ENCODE assay signal across 10 cellular contexts in genomic region chr1:30525980-30526651, GRCh38.
DNase-seq lines count a peak whose midpoint lies in the region; ATAC-seq, FAIRE-seq and TF ChIP-seq lines count a peak whose summit lies in the region.
"Had no signal": no experiment of that assay in that cellular context is flagged by ENCODE, and none has a peak within 500 bp of the region (broad histone marks: within the 10 kb centered on the region; RNA-seq: fewer than 3 reads in every experiment).

No MANE protein-coding gene starts in this region.

- ATAC-seq in A549 (peak; percentile 68 to 83; a peak in 4 of 6 replicates), HG02852 (IDR thresholded peaks at IDR 0.05; ENCODE audit: unreplicated experiment) (no peak), T-helper 17 cell (no peak), HG02840 (IDR thresholded peaks at IDR 0.05; ENCODE audit: low FRiP score, unreplicated experiment) (no peak)
- ATAC-seq: effector memory CD8-positive, alpha-beta T cell had no signal

- no peaks in the 10 kb centered on the region for H3K9me3 ChIP-seq in A549
- H3K9me3 ChIP-seq in mammary epithelial cell (replicated peaks; ENCODE audit: insufficient read depth, low read length), result no peaks in the 10 kb centered on the region
- H3K9me3 ChIP-seq in T-helper 17 cell (ENCODE audit: control insufficient read depth, low read length, poor library complexity, severe bottlenecking), result no peaks in the 10 kb centered on the region

- no peak overlapping the region for H3K4me3 Mint-ChIP-seq in T-helper 17 cell
- H3K4me3 Mint-ChIP-seq: CD4-positive, CD25-positive, alpha-beta regulatory T cell; effector memory CD8-positive, alpha-beta T cell had no signal

- H3K9ac ChIP-seq in mammary epithelial cell (ENCODE audit: insufficient read depth, low read length), result no peak overlapping the region

- dilution Hi-C loops in mammary epithelial cell (cut with HindIII; ENCODE audit: low sequenced_read_pairs), result no loop called here

- TF ChIP-seq RAD21 in A549 (conservative IDR thresholded peaks at IDR 0.05 in 1 of 2, IDR thresholded peaks at IDR 0.05 in 1 of 2), result no peak

- H4K20me1 ChIP-seq in mammary epithelial cell (ENCODE audit: insufficient read depth, low read length), result no peaks in the 10 kb centered on the region

- H2AFZ ChIP-seq in mammary epithelial cell (ENCODE audit: low read depth, low read length), result no peak overlapping the region

- POLR2A ChIA-PET in A549 (lab: Yijun Ruan, JAX), result no interaction called here

- in situ Hi-C loops in mammary epithelial cell (cut with MboI; ENCODE audit: low sequenced_read_pairs in 2 of 2), result no loop called here

- no peak for TF ChIP-seq CTCF in A549 (IDR thresholded peaks at IDR 0.05)
- TF ChIP-seq CTCF in mammary epithelial cell (conservative IDR thresholded peaks at IDR 0.05 in 1 of 2, IDR thresholded peaks at IDR 0.05 in 1 of 2; ENCODE audit: extremely low read depth in 1 of 2, insufficient read depth in 1 of 2, low read depth in 1 of 2, low read length in 2 of 2), result no peak

- H3K4me1 ChIP-seq in A549 (peaks cover 17% of the 10 kb centered on the region; the same call in 2 of the 3 replicates), mammary epithelial cell (ENCODE audit: insufficient read depth, low read length) (peaks cover 23% of the 10 kb centered on the region)

- H3K27ac Mint-ChIP-seq in T-helper 17 cell, result no peak overlapping the region
- H3K27ac Mint-ChIP-seq: effector memory CD8-positive, alpha-beta T cell had no signal

- no peak for TF ChIP-seq EP300 in A549 (IDR thresholded peaks at IDR 0.05)

- no peaks in the 10 kb centered on the region for H3K36me3 ChIP-seq in mammary epithelial cell (ENCODE audit: insufficient read depth, low read length)

- CTCF ChIA-PET in A549 (lab: Yijun Ruan, JAX) (no interaction called here), mammary epithelial cell (lab: Charles Lee; ENCODE audit: low non-redundant PET) (no interaction called here)

- BruUV-seq in mammary epithelial cell (replicated peaks; lab: Mats Ljungman, UMichigan), result no TSS peak

- DNase-seq in A549 (ENCODE audit: low read depth in 1 of 2, low spot score in 1 of 2) (peak; percentile 32 to 53), HK-2 (ENCODE audit: unreplicated experiment) (peak; percentile 53), mammary epithelial cell (peak; percentile 84), kidney tubule cell (ENCODE audit: low spot score) (peak; percentile 99), RPMI8226 (no peak), T-helper 17 cell (no peak)
- DNase-seq: CD4-positive, CD25-positive, alpha-beta regulatory T cell; effector memory CD8-positive, alpha-beta T cell had no signal

- H3K4me1 Mint-ChIP-seq in T-helper 17 cell, result no peaks in the 10 kb centered on the region
- H3K4me1 Mint-ChIP-seq: CD4-positive, CD25-positive, alpha-beta regulatory T cell had no signal

- no peaks in the 10 kb centered on the region for H3K27me3 ChIP-seq in mammary epithelial cell (ENCODE audit: insufficient read depth, low read length)

- no peaks in the 10 kb centered on the region for H3K79me2 ChIP-seq in mammary epithelial cell (ENCODE audit: insufficient read depth, low read length)

- H3K4me3 ChIP-seq in A549 (no peak overlapping the region), mammary epithelial cell (replicated peaks in 1 of 3; ENCODE audit: insufficient read depth in 1 of 3, low read depth in 2 of 3, low read length in 3 of 3) (no peak overlapping the region)

- no peak for FAIRE-seq in A549 (lab: Jason Lieb, UNC)

- TF ChIP-seq POLR2A in A549 (IDR thresholded peaks at IDR 0.05; ENCODE audit: low read length), result no peak

- intact Hi-C loops in mammary epithelial cell (cut with micrococcal nuclease), result no loop called here

- 9% methylated on average over 6 of the region's 9 CpGs for WGBS in A549 (ENCODE audit: missing lambda C conversion rate)
- 37% methylated on average over 9 of the region's 9 CpGs for WGBS in mammary epithelial cell (ENCODE audit: low coverage, missing lambda C conversion rate)

- peak overlapping the region; percentile 43 for H3K4me2 ChIP-seq in A549
- no peak overlapping the region for H3K4me2 ChIP-seq in mammary epithelial cell (ENCODE audit: insufficient read depth, low read depth, low read length)

- H3K27ac ChIP-seq in A549 (peak overlapping the region in 1 of 2 experiments; percentile 69; a peak in 3 of 6 replicates), mammary epithelial cell (ENCODE audit: insufficient read depth, low read depth, low read length) (no peak overlapping the region)

- no peaks in the 10 kb centered on the region for H3K36me3 Mint-ChIP-seq in T-helper 17 cell (ENCODE audit: low read depth)
- H3K36me3 Mint-ChIP-seq: CD4-positive, CD25-positive, alpha-beta regulatory T cell had no signal

- H3K27me3 Mint-ChIP-seq in T-helper 17 cell, result peaks cover 61% of the 10 kb centered on the region
- H3K27me3 Mint-ChIP-seq: CD4-positive, CD25-positive, alpha-beta regulatory T cell had no signal

TF ChIP-seq in A549, 52 proteins besides CTCF, POLR2A, EP300 and RAD21:
- TF ChIP-seq ATOH8 (CRISPR knock-in tag; IDR thresholded peaks at IDR 0.05; ENCODE audit: low read depth), result no peak
- TF ChIP-seq GATA3 (IDR thresholded peaks at IDR 0.05; ENCODE audit: borderline replicate concordance), result no peak
- no peak for TF ChIP-seq NR3C1 (IDR thresholded peaks at IDR 0.05)
- TF ChIP-seq TFCP2L1 (CRISPR knock-in tag; IDR thresholded peaks at IDR 0.05), result no peak
- TF ChIP-seq KDM5A (IDR thresholded peaks at IDR 0.05), result no peak
- TF ChIP-seq TP53 (CRISPR knock-in tag; IDR thresholded peaks at IDR 0.05), result no peak
- TF ChIP-seq RCOR1 (IDR thresholded peaks at IDR 0.05; ENCODE audit: low read depth, low read length), result no peak
- TF ChIP-seq ZC3H11A (IDR thresholded peaks at IDR 0.05), result no peak
TF ChIP-seq in A549: peak in this region for 0.

Comparison
In these comparisons a context has a peak if more than half of its experiments do, and no peak if none do; other contexts are left out.
1. ATAC-seq: peak in A549 (2 of 2); none in HG02852 (single experiment), T-helper 17 cell (single experiment) and HG02840 (single experiment).
2. DNase-seq: peak in A549 (2 of 2), HK-2 (single experiment), mammary epithelial cell (single experiment) and kidney tubule cell (single experiment); none in RPMI8226 (single experiment) and T-helper 17 cell (0 of 3).